In the genomic region with DNA sequence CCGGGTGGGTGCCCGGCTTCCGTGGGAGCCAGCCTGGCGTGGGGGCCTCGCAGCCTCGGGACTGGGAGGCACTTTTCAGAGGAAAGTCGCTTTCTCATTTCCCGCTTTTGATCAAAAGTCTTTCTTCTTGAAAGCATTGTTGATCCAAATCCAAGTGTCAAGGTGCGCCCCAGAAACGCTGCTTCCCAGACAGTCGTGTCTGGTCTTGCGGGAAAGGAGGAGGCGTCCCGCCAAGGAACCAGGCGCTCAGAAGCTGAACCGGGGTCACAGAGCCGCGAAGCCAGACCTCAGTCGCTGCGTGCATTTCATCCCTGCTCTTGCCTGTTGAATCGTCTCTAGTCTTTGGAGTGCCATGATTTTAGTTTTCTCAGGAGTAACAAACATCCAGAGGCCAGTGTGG, we compare ENCODE assay signal across 8 cellular contexts. TPM values are rescaled to one million over a fixed set of nuclear protein-coding genes. Genes with fewer than 3 reads are reported as not detected.
DNase-seq lines count a peak whose midpoint lies in the region; ATAC-seq, FAIRE-seq and TF ChIP-seq lines count a peak whose summit lies in the region.

No MANE protein-coding gene starts in this region.

- TF ChIP-seq RAD21 in IMR-90 (IDR thresholded peaks at IDR 0.05; ENCODE audit: low read length), result no peak

- in situ Hi-C loops in IMR-90 (cut with MboI; ENCODE audit: low sequenced_read_pairs) (no loop called here), G401 (cut with HindIII; ENCODE audit: low sequenced_read_pairs) (no loop called here)

- no peak overlapping the region for H3K56ac ChIP-seq in IMR-90 (ENCODE audit: extremely low read depth, insufficient read depth, low read length)

- intact Hi-C loops in IMR-90 (cut with micrococcal nuclease) (loop anchor here (2.0 to 5.0 kb wide), 3 partner anchors 36 to 85 kb away; a partner anchor contains a TSS), colonic mucosa (cut with DNase I) (no loop called here)

- H4K8ac ChIP-seq in IMR-90 (ENCODE audit: low read depth in 2 of 2, low read length in 2 of 2), result no peak overlapping the region; a peak in 2 of 4 replicates

- no peak overlapping the region for H2BK20ac ChIP-seq in IMR-90 (ENCODE audit: low read depth, low read length)

- no peak for FAIRE-seq in GM12892 (lab: Jason Lieb, UNC)

- H4K5ac ChIP-seq in IMR-90 (ENCODE audit: low read depth, low read length), result no peak overlapping the region

- peak overlapping the region; percentile 92 for H2BK5ac ChIP-seq in IMR-90 (ENCODE audit: low read depth, low read length, poor library complexity, severe bottlenecking)

- no peak for ATAC-seq in IMR-90 (ENCODE audit: low read depth)
- no peak for ATAC-seq in naive B cell (ENCODE audit: low read depth in 2 of 2)
- ATAC-seq in HG02798 (IDR thresholded peaks at IDR 0.05; ENCODE audit: poor library complexity, unreplicated experiment), result no peak

- H3K79me1 ChIP-seq in IMR-90 (ENCODE audit: low read depth in 1 of 2, low read length in 2 of 2), result peaks cover 0 to 38% of the 10 kb centered on the region in 2 experiments; a peak in 2 of 4 replicates

- H3K4me3 Mint-ChIP-seq in naive B cell, result peak overlapping the region; percentile 61 to 93 (median 82)

- peak overlapping the region; percentile 23; the same call in 1 of the 2 replicates for H4K91ac ChIP-seq in IMR-90 (ENCODE audit: insufficient read depth, low read depth, low read length)

- no TSS peak for BruUV-seq in IMR-90 (replicated peaks; lab: Mats Ljungman, UMichigan)

- peak overlapping the region; percentile 6; the same call in 1 of the 2 replicates for H2BK120ac ChIP-seq in IMR-90 (ENCODE audit: low read depth, low read length)

- H2AK9ac ChIP-seq in IMR-90 (replicated peaks; ENCODE audit: low read depth, low read length, poor library complexity), result peak overlapping the region; percentile 11

- peaks cover 13 to 26% (median 23%) of the 10 kb centered on the region in 3 donors for H3K4me1 Mint-ChIP-seq in naive B cell

- no peaks in the 10 kb centered on the region for H3K9me3 Mint-ChIP-seq in naive B cell

- CTCF ChIA-PET in AG04449 (lab: Yijun Ruan, JAX) (interaction anchor here (3.2 kb wide), 1 partner anchor 40 kb away, joined by 12 read pairs; no protein-coding TSS in a partner anchor), IMR-90 (lab: Yijun Ruan, JAX) (no interaction called here)

- H3K27me3 ChIP-seq in IMR-90 (ENCODE audit: control insufficient read depth, insufficient read depth, low read length) (no peaks in the 10 kb centered on the region), colonic mucosa (peaks cover 9% of the 10 kb centered on the region)

- peak overlapping the region; percentile 96 for H2AFZ ChIP-seq in IMR-90 (replicated peaks; ENCODE audit: low read length, poor library complexity)

- dilution Hi-C loops in IMR-90 (cut with HindIII; ENCODE audit: low sequenced_read_pairs, unreplicated experiment), result no loop called here

- H3K14ac ChIP-seq in IMR-90 (replicated peaks; ENCODE audit: low read depth, low read length), result no peak overlapping the region

- H3K9me3 ChIP-seq in IMR-90 (ENCODE audit: control insufficient read depth, insufficient read depth, low read length), result no peaks in the 10 kb centered on the region
- no peaks in the 10 kb centered on the region for H3K9me3 ChIP-seq in colonic mucosa

- peaks cover 11% of the 10 kb centered on the region for H3K36me3 ChIP-seq in IMR-90 (ENCODE audit: control insufficient read depth, insufficient read depth, low read length)
- no peaks in the 10 kb centered on the region for H3K36me3 ChIP-seq in colonic mucosa

- no peak for TF ChIP-seq CTCF in AG04449 (IDR thresholded peaks at IDR 0.05; ENCODE audit: insufficient read depth, low read length, missing control alignments)
- no peak for TF ChIP-seq CTCF in IMR-90 (conservative IDR thresholded peaks at IDR 0.05; ENCODE audit: low read depth, low read length)
- TF ChIP-seq CTCF in colonic mucosa (IDR thresholded peaks at IDR 0.05), result no peak

- peak overlapping the region; percentile 24 for H3K4ac ChIP-seq in IMR-90 (ENCODE audit: low read depth, low read length)

- peaks cover 10% of the 10 kb centered on the region; the same call in 1 of the 2 replicates for H3K9me1 ChIP-seq in IMR-90 (ENCODE audit: insufficient read depth, low read length)

- peak overlapping the region; percentile 26; the same call in 1 of the 2 replicates for H2AK5ac ChIP-seq in IMR-90 (ENCODE audit: low read depth, low read length)

- peak overlapping the region in 1 of 6 donors; percentile 3 for H3K27ac Mint-ChIP-seq in naive B cell

- H3K18ac ChIP-seq in IMR-90 (ENCODE audit: low read depth, low read length), result no peak overlapping the region; the same call in 1 of the 2 replicates

- peaks cover 31% of the 10 kb centered on the region for H4K20me1 ChIP-seq in IMR-90 (ENCODE audit: insufficient read depth, low read length)

- H3K4me2 ChIP-seq in IMR-90 (ENCODE audit: low read depth, low read length), result peak overlapping the region; percentile 62; the same call in 1 of the 2 replicates

- TF ChIP-seq POLR2A in IMR-90 (IDR thresholded peaks at IDR 0.05; ENCODE audit: low read depth, low read length) (no peak; the same call in 1 of the 2 replicates), GM12892 (IDR thresholded peaks at IDR 0.05; ENCODE audit: low read depth, low read length) (no peak)

- POLR2A ChIA-PET in AG04449 (lab: Yijun Ruan, JAX), result no interaction called here
- POLR2A ChIA-PET in IMR-90 (lab: Charles Lee; ENCODE audit: unreplicated experiment), result no interaction called here

- 87% methylated on average over 9 of the region's 21 CpGs; no CpG with 5 or more reads in 1 of the 2 experiments for WGBS in IMR-90 (ENCODE audit: extremely low coverage in 2 of 2, insufficient read length in 1 of 2), 2 experiments

- H3K36me3 Mint-ChIP-seq in naive B cell, result no peaks in the 10 kb centered on the region

- H3K9ac ChIP-seq in IMR-90 (ENCODE audit: low read depth, low read length), result peak overlapping the region; percentile 79; the same call in 1 of the 2 replicates
- no peak overlapping the region for H3K9ac ChIP-seq in colonic mucosa (ENCODE audit: low read depth in 2 of 2, low read length in 2 of 2)

- DNase-seq in AG04449 (ENCODE audit: low read depth, low spot score), result no peak
- no peak for DNase-seq in IMR-90
- DNase-seq in colonic mucosa, result no peak
- DNase-seq in naive B cell, result no peak
- DNase-seq in G401 (ENCODE audit: low spot score), result no peak
- no peak for DNase-seq in NCI-H2107 (lab: John Stamatoyannopoulos, UW)
- DNase-seq in GM12892 (ENCODE audit: insufficient read length), result no peak

- peaks cover 4 to 22% (median 7%) of the 10 kb centered on the region in 3 donors for H3K27me3 Mint-ChIP-seq in naive B cell

- H3K23ac ChIP-seq in IMR-90 (ENCODE audit: low read depth, low read length), result peak overlapping the region; percentile 31; the same call in 1 of the 2 replicates

- peak overlapping the region; percentile 81; the same call in 1 of the 2 replicates for H3K27ac ChIP-seq in IMR-90 (ENCODE audit: insufficient read depth, low read length)
- no peak overlapping the region for H3K27ac ChIP-seq in colonic mucosa

- H2BK15ac ChIP-seq in IMR-90 (ENCODE audit: low read depth, low read length), result no peak overlapping the region

- H3K4me3 ChIP-seq in AG04449 (ENCODE audit: low read depth, low read length) (peak overlapping the region; percentile 97), IMR-90 (ENCODE audit: insufficient read depth, low read depth, low read length) (peak overlapping the region; percentile 78), colonic mucosa (peak overlapping the region; percentile 61)

- peaks cover 11% of the 10 kb centered on the region for H3K4me1 ChIP-seq in IMR-90 (ENCODE audit: control insufficient read depth, insufficient read depth, low read length)
- peaks cover 5% of the 10 kb centered on the region for H3K4me1 ChIP-seq in colonic mucosa

TF ChIP-seq in IMR-90, 13 proteins besides CTCF, POLR2A, EP300 and RAD21 (continues in another document):
- TF ChIP-seq MXI1 (IDR thresholded peaks at IDR 0.05; ENCODE audit: borderline replicate concordance, low read depth, low read length) (no peak), CEBPB (IDR thresholded peaks at IDR 0.05; ENCODE audit: low read depth, low read length) (no peak), NFE2L2 (IDR thresholded peaks at IDR 0.05; ENCODE audit: low read depth, low read length) (no peak), BHLHE40 (IDR thresholded peaks at IDR 0.05; ENCODE audit: low read depth, low read length) (no peak), RFX5 (IDR thresholded peaks at IDR 0.05; ENCODE audit: low read depth, low read length) (no peak), FOS (IDR thresholded peaks at IDR 0.05; ENCODE audit: low read depth, low read length) (no peak), SMC3 (IDR thresholded peaks at IDR 0.05; ENCODE audit: low read depth, low read length) (no peak), MAZ (IDR thresholded peaks at IDR 0.05; ENCODE audit: borderline replicate concordance, low read depth, low read length) (no peak), RCOR1 (IDR thresholded peaks at IDR 0.05; ENCODE audit: insufficient replicate concordance, low read length) (no peak), CHD1 (IDR thresholded peaks at IDR 0.05; ENCODE audit: low read depth, low read length) (no peak), MAFK (IDR thresholded peaks at IDR 0.05; ENCODE audit: low read depth, low read length) (no peak)
- TF ChIP-seq, protein P1, sequence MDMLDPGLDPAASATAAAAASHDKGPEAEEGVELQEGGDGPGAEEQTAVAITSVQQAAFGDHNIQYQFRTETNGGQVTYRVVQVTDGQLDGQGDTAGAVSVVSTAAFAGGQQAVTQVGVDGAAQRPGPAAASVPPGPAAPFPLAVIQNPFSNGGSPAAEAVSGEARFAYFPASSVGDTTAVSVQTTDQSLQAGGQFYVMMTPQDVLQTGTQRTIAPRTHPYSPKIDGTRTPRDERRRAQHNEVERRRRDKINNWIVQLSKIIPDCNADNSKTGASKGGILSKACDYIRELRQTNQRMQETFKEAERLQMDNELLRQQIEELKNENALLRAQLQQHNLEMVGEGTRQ (IDR thresholded peaks at IDR 0.05; ENCODE audit: low read depth, low read length), result no peak

RNA-seq across cellular contexts. Expression of a gene that starts 1.1 kb away (rescaled TPM):
- total RNA-seq in IMR-90 (2012; rRNA removed), result 134 and 252 TPM in 2 replicates
- polyA plus RNA-seq in IMR-90 (2012; rRNA removed), result 181 and 211 TPM in 2 replicates
- polyA plus RNA-seq in IMR-90 (2012; cell fraction: cytosol; rRNA removed), result 221 and 286 TPM in 2 replicates
- 248 and 274 TPM in 2 replicates for polyA plus RNA-seq in IMR-90 (2012; cell fraction: nucleus; rRNA removed; ENCODE audit: low replicate concordance)
- 10 to 100 TPM in 1 of 2 donors, 1 to 10 TPM in 1; 6.9 to 51.7 TPM for total RNA-seq in colonic mucosa
- polyA plus RNA-seq in naive B cell (ENCODE audit: low read depth in 6 of 6), result 10 to 100 TPM in 4 of 6 donors, 1 to 10 TPM in 2; 7.0 to 13.5 (median 11.5) TPM
- 81.6 and 96.5 TPM in 2 replicates for total RNA-seq in G401 (2014; rRNA removed; shearing (Covaris generic))
- polyA plus RNA-seq in GM12892 (2012; ENCODE audit: missing spikeins), result 99.0 TPM
